ENCODE assay signal across 8 cellular contexts in the genomic region with DNA sequence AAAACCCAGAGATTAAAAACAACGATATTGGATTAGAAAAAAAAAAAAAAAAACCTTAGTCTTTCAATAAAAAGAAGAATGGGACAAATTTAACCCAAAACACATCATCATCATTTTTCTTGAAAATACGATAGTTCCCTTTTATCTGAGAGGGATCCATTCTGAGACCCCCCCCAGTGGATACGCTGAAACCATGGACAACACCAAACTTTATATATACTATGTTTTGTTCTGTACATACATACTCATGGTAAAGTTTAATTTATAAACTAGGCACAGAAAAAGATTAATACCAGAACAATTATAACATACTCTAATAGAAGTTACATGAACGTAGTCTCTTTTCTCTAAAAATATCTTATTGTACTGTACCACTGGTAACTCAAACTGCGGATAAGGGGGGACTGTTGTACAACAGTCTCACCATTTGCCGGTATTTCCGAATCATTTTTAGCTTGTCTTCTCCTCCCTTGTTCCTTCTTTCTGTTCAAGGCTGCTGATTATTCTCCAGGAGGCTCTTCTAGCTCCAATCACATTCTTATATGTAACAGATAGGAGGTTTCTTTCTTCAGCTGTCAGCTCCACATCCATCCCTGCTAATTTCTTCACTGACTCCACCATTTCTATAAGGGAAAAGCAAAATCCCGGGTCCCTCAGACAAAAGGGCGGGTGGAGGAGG. TPM values are rescaled to one million over a fixed set of nuclear protein-coding genes. Genes with fewer than 3 reads are reported as not detected.
DNase-seq lines count a peak whose midpoint lies in the region; ATAC-seq and TF ChIP-seq lines count a peak whose summit lies in the region.

No MANE protein-coding gene starts in this region.

- peak overlapping the region; percentile 91 for H3K4me3 Mint-ChIP-seq in central memory CD8-positive, alpha-beta T cell

- TF ChIP-seq CTCF in heart left ventricle (IDR thresholded peaks at IDR 0.05) (no peak), mucosa of descending colon (IDR thresholded peaks at IDR 0.05) (no peak), vagina (IDR thresholded peaks at IDR 0.05) (no peak)

- H3K27ac Mint-ChIP-seq in central memory CD8-positive, alpha-beta T cell (ENCODE audit: low read depth), result peak overlapping the region; percentile 91

- H3K36me3 Mint-ChIP-seq in central memory CD8-positive, alpha-beta T cell (ENCODE audit: insufficient read depth), result peaks cover 8% of the 10 kb centered on the region

- H3K27me3 ChIP-seq in heart left ventricle, result no peaks in the 10 kb centered on the region
- H3K27me3 ChIP-seq in vagina, result no peaks in the 10 kb centered on the region

- no peaks in the 10 kb centered on the region for H3K9me3 Mint-ChIP-seq in central memory CD8-positive, alpha-beta T cell

- intact Hi-C loops in heart left ventricle (cut with DNase I), result loop anchor here in 1 of 10 donors (10.0 kb wide), 1 partner anchor 77 kb away; no protein-coding TSS in a partner anchor
- intact Hi-C loops in Right ventricle myocardium inferior (cut with DNase I), result loop anchor here (5.0 kb wide), 1 partner anchor 36 kb away; a partner anchor contains a TSS
- intact Hi-C loops in mucosa of descending colon (cut with DNase I, micrococcal nuclease), result no loop called here
- intact Hi-C loops in vagina (cut with DNase I), result no loop called here

- TF ChIP-seq POLR2A in heart left ventricle (IDR thresholded peaks at IDR 0.05), result no peak
- no peak for TF ChIP-seq POLR2A in vagina (IDR thresholded peaks at IDR 0.05)

- H3K4me1 ChIP-seq in heart left ventricle (peaks cover 0 to 23% (median 7%) of the 10 kb centered on the region in 12 donors), mucosa of descending colon (ENCODE audit: low read depth) (no peaks in the 10 kb centered on the region), vagina (peaks cover 4% of the 10 kb centered on the region)

- DNase-seq in heart left ventricle, result no peak
- DNase-seq in Right ventricle myocardium inferior (ENCODE audit: missing footprints), result no peak
- DNase-seq in central memory CD8-positive, alpha-beta T cell (ENCODE audit: low spot score in 2 of 2), result no peak
- no peak for DNase-seq in mucosa of descending colon
- no peak for DNase-seq in vagina (ENCODE audit: extremely low spot score in 2 of 2)
- DNase-seq in stimulated activated CD4-positive, alpha-beta T cell treated with anti-CD3 and anti-CD28 coated beads, Interleukin-2, amount 100 ng/mL, for 48 hours, result no peak
- DNase-seq in activated gamma-delta T cell (lab: John Stamatoyannopoulos, UW), result no peak

- peaks cover 0 to 14% (median 1%) of the 10 kb centered on the region in 9 donors for H3K36me3 ChIP-seq in heart left ventricle
- no peaks in the 10 kb centered on the region for H3K36me3 ChIP-seq in mucosa of descending colon (ENCODE audit: low read depth)
- H3K36me3 ChIP-seq in vagina, result no peaks in the 10 kb centered on the region

- H3K4me3 ChIP-seq in heart left ventricle (peak overlapping the region; percentile 53 to 87 (median 75)), mucosa of descending colon (peak overlapping the region; percentile 20), vagina (peak overlapping the region; percentile 64 to 76)

- no peak for ATAC-seq in heart left ventricle
- ATAC-seq in Right ventricle myocardium inferior, result no peak
- ATAC-seq in central memory CD8-positive, alpha-beta T cell (replicated peaks; ENCODE audit: extremely low read depth, poor library complexity, severe bottlenecking), result no peak
- ATAC-seq in mucosa of descending colon, result no peak
- ATAC-seq in HG02759 (IDR thresholded peaks at IDR 0.05; ENCODE audit: unreplicated experiment), result no peak

- H3K27ac ChIP-seq in heart left ventricle (peak overlapping the region; percentile 44 to 90 (median 77)), vagina (peak overlapping the region; percentile 93)

- H3K27me3 Mint-ChIP-seq in central memory CD8-positive, alpha-beta T cell, result no peaks in the 10 kb centered on the region

- peaks cover 36% of the 10 kb centered on the region for H3K4me1 Mint-ChIP-seq in central memory CD8-positive, alpha-beta T cell

- H3K9me3 ChIP-seq in heart left ventricle (no peaks in the 10 kb centered on the region), mucosa of descending colon (no peaks in the 10 kb centered on the region), vagina (no peaks in the 10 kb centered on the region)

- WGBS in heart left ventricle, 4 donors, result 62 to 68% (median 68%) methylated on average over 9 of the region's 9 CpGs

RNA-seq across cellular contexts. Expression of a gene that starts 37.0 kb away (rescaled TPM):
- 10 to 100 TPM in 2 of 9 donors, 1 to 10 TPM in 7; 3.9 to 19.1 (median 5.6) TPM for total RNA-seq in heart left ventricle
- 1 to 10 TPM; 3.9 TPM for polyA plus RNA-seq in heart left ventricle
- total RNA-seq in Right ventricle myocardium inferior, result 5.7 TPM
- total RNA-seq in mucosa of descending colon, result 10 to 100 TPM; 22.9 to 27.9 (median 24.1) TPM
- 21.1 TPM for total RNA-seq in vagina

Comparison
In these comparisons a context has a peak if more than half of its experiments do, and no peak if none do; other contexts are left out.
1. H3K4me3 ChIP-seq: peak in every context shown above with its lines; median percentile 75 in heart left ventricle; 70 in vagina; 20 in mucosa of descending colon.